Comparison of ENCODE assay signal across 1 cellular context in genomic region chr2:28751956-28752607, GRCh38.
TF ChIP-seq lines count a peak whose summit lies in the region.

No MANE protein-coding gene starts in this region.

TF ChIP-seq in HepG2, 621 proteins besides CTCF, POLR2A, EP300 and RAD21 (continued from another document and continues in another):
- TF ChIP-seq, protein P1, sequence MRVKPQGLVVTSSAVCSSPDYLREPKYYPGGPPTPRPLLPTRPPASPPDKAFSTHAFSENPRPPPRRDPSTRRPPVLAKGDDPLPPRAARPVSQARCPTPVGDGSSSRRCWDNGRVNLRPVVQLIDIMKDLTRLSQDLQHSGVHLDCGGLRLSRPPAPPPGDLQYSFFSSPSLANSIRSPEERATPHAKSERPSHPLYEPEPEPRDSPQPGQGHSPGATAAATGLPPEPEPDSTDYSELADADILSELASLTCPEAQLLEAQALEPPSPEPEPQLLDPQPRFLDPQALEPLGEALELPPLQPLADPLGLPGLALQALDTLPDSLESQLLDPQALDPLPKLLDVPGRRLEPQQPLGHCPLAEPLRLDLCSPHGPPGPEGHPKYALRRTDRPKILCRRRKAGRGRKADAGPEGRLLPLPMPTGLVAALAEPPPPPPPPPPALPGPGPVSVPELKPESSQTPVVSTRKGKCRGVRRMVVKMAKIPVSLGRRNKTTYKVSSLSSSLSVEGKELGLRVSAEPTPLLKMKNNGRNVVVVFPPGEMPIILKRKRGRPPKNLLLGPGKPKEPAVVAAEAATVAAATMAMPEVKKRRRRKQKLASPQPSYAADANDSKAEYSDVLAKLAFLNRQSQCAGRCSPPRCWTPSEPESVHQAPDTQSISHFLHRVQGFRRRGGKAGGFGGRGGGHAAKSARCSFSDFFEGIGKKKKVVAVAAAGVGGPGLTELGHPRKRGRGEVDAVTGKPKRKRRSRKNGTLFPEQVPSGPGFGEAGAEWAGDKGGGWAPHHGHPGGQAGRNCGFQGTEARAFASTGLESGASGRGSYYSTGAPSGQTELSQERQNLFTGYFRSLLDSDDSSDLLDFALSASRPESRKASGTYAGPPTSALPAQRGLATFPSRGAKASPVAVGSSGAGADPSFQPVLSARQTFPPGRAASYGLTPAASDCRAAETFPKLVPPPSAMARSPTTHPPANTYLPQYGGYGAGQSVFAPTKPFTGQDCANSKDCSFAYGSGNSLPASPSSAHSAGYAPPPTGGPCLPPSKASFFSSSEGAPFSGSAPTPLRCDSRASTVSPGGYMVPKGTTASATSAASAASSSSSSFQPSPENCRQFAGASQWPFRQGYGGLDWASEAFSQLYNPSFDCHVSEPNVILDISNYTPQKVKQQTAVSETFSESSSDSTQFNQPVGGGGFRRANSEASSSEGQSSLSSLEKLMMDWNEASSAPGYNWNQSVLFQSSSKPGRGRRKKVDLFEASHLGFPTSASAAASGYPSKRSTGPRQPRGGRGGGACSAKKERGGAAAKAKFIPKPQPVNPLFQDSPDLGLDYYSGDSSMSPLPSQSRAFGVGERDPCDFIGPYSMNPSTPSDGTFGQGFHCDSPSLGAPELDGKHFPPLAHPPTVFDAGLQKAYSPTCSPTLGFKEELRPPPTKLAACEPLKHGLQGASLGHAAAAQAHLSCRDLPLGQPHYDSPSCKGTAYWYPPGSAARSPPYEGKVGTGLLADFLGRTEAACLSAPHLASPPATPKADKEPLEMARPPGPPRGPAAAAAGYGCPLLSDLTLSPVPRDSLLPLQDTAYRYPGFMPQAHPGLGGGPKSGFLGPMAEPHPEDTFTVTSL (CRISPR knock-in tag; IDR thresholded peaks at IDR 0.05; ENCODE audit: borderline replicate concordance), result no peak
- TF ChIP-seq MAFK (conservative IDR thresholded peaks at IDR 0.05 in 1 of 2, IDR thresholded peaks at IDR 0.05 in 1 of 2; ENCODE audit: low read length in 2 of 2) (no peak), IKZF4 (CRISPR knock-in tag; IDR thresholded peaks at IDR 0.05; ENCODE audit: borderline replicate concordance, low read depth, not compliant biosample characterization) (no peak), GABPA (IDR thresholded peaks at IDR 0.05; ENCODE audit: low read depth, low read length) (no peak), GABPA (CRISPR knock-in tag; IDR thresholded peaks at IDR 0.05; ENCODE audit: low read depth) (no peak), ZNF468 (CRISPR knock-in tag; IDR thresholded peaks at IDR 0.05) (no peak), ZNF792 (CRISPR knock-in tag; IDR thresholded peaks at IDR 0.05) (no peak), FLYWCH1 (CRISPR knock-in tag; IDR thresholded peaks at IDR 0.05) (no peak), MXD4 (CRISPR knock-in tag; IDR thresholded peaks at IDR 0.05) (no peak), NFYB (CRISPR knock-in tag; IDR thresholded peaks at IDR 0.05) (no peak), ZNF782 (CRISPR knock-in tag; IDR thresholded peaks at IDR 0.05; ENCODE audit: borderline replicate concordance) (peak; percentile 26; the same call in 1 of the 2 replicates), FOXO1 (CRISPR knock-in tag; IDR thresholded peaks at IDR 0.05) (peak; percentile 15; the same call in 1 of the 2 replicates), ETV5 (CRISPR knock-in tag; IDR thresholded peaks at IDR 0.05; ENCODE audit: borderline replicate concordance) (0 out of 2 replicates have a peak, but pooled peaks have one; percentile 5), NKX3-1 (CRISPR knock-in tag; IDR thresholded peaks at IDR 0.05) (0 out of 2 replicates have a peak, but pooled peaks have one; percentile 2), PCBP2 (optimal IDR thresholded peaks at IDR 0.05; ENCODE audit: low read depth, low read length, poor library complexity, severe bottlenecking) (no peak), TEAD3 (CRISPR knock-in tag; optimal IDR thresholded peaks at IDR 0.05; ENCODE audit: borderline replicate concordance) (no peak), ZNF678 (CRISPR knock-in tag; IDR thresholded peaks at IDR 0.05) (no peak), ZNF251 (CRISPR knock-in tag; IDR thresholded peaks at IDR 0.05) (no peak), FOXM1 (CRISPR knock-in tag; IDR thresholded peaks at IDR 0.05) (no peak), ZNF644 (CRISPR knock-in tag; IDR thresholded peaks at IDR 0.05; ENCODE audit: low read depth) (no peak), CREB1 (IDR thresholded peaks at IDR 0.05) (no peak), CREB1 (CRISPR knock-in tag; IDR thresholded peaks at IDR 0.05) (no peak), PTBP1 (IDR thresholded peaks at IDR 0.05; ENCODE audit: low read depth, low read length, poor library complexity, severe bottlenecking) (no peak), HNRNPUL1 (IDR thresholded peaks at IDR 0.05; ENCODE audit: low read depth, low read length) (no peak), NFATC3 (CRISPR knock-in tag; IDR thresholded peaks at IDR 0.05) (no peak), ZNF7 (CRISPR knock-in tag; IDR thresholded peaks at IDR 0.05) (no peak), ZNF660 (CRISPR knock-in tag; IDR thresholded peaks at IDR 0.05; ENCODE audit: borderline replicate concordance, low read depth) (no peak), XBP1 (CRISPR knock-in tag; IDR thresholded peaks at IDR 0.05) (no peak), ZNF687 (CRISPR knock-in tag; IDR thresholded peaks at IDR 0.05) (peak; percentile 79), GABPB1 (CRISPR knock-in tag; IDR thresholded peaks at IDR 0.05) (peak; percentile 50; the same call in 1 of the 2 replicates), TGIF2 (CRISPR knock-in tag; IDR thresholded peaks at IDR 0.05) (peak; percentile 51; the same call in 1 of the 2 replicates), SATB2 (CRISPR knock-in tag; IDR thresholded peaks at IDR 0.05) (no peak; the same call in 1 of the 2 replicates), ZNF597 (CRISPR knock-in tag; IDR thresholded peaks at IDR 0.05) (no peak), ZC3H4 (CRISPR knock-in tag; IDR thresholded peaks at IDR 0.05; ENCODE audit: borderline replicate concordance) (no peak), NCOA2 (CRISPR knock-in tag; IDR thresholded peaks at IDR 0.05) (no peak), ZNF432 (CRISPR knock-in tag; IDR thresholded peaks at IDR 0.05; ENCODE audit: borderline replicate concordance) (no peak), SSRP1 (CRISPR knock-in tag; IDR thresholded peaks at IDR 0.05) (peak; percentile 78; the same call in 1 of the 2 replicates), ZNF607 (CRISPR knock-in tag; IDR thresholded peaks at IDR 0.05; ENCODE audit: borderline replicate concordance) (no peak)
- TF ChIP-seq, protein P2, sequence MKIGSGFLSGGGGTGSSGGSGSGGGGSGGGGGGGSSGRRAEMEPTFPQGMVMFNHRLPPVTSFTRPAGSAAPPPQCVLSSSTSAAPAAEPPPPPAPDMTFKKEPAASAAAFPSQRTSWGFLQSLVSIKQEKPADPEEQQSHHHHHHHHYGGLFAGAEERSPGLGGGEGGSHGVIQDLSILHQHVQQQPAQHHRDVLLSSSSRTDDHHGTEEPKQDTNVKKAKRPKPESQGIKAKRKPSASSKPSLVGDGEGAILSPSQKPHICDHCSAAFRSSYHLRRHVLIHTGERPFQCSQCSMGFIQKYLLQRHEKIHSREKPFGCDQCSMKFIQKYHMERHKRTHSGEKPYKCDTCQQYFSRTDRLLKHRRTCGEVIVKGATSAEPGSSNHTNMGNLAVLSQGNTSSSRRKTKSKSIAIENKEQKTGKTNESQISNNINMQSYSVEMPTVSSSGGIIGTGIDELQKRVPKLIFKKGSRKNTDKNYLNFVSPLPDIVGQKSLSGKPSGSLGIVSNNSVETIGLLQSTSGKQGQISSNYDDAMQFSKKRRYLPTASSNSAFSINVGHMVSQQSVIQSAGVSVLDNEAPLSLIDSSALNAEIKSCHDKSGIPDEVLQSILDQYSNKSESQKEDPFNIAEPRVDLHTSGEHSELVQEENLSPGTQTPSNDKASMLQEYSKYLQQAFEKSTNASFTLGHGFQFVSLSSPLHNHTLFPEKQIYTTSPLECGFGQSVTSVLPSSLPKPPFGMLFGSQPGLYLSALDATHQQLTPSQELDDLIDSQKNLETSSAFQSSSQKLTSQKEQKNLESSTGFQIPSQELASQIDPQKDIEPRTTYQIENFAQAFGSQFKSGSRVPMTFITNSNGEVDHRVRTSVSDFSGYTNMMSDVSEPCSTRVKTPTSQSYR (CRISPR knock-in tag; IDR thresholded peaks at IDR 0.05; ENCODE audit: borderline replicate concordance), result no peak
- TF ChIP-seq, protein P3, sequence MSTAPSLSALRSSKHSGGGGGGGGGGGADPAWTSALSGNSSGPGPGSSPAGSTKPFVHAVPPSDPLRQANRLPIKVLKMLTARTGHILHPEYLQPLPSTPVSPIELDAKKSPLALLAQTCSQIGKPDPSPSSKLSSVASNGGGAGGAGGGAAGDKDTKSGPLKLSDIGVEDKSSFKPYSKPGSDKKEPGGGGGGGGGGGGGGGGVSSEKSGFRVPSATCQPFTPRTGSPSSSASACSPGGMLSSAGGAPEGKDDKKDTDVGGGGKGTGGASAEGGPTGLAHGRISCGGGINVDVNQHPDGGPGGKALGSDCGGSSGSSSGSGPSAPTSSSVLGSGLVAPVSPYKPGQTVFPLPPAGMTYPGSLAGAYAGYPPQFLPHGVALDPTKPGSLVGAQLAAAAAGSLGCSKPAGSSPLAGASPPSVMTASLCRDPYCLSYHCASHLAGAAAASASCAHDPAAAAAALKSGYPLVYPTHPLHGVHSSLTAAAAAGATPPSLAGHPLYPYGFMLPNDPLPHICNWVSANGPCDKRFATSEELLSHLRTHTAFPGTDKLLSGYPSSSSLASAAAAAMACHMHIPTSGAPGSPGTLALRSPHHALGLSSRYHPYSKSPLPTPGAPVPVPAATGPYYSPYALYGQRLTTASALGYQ (CRISPR knock-in tag; IDR thresholded peaks at IDR 0.05), result no peak
- TF ChIP-seq, protein P4, sequence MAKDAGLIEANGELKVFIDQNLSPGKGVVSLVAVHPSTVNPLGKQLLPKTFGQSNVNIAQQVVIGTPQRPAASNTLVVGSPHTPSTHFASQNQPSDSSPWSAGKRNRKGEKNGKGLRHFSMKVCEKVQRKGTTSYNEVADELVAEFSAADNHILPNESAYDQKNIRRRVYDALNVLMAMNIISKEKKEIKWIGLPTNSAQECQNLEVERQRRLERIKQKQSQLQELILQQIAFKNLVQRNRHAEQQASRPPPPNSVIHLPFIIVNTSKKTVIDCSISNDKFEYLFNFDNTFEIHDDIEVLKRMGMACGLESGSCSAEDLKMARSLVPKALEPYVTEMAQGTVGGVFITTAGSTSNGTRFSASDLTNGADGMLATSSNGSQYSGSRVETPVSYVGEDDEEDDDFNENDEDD (CRISPR knock-in tag; IDR thresholded peaks at IDR 0.05; ENCODE audit: borderline replicate concordance), result no peak
- TF ChIP-seq, protein P5, sequence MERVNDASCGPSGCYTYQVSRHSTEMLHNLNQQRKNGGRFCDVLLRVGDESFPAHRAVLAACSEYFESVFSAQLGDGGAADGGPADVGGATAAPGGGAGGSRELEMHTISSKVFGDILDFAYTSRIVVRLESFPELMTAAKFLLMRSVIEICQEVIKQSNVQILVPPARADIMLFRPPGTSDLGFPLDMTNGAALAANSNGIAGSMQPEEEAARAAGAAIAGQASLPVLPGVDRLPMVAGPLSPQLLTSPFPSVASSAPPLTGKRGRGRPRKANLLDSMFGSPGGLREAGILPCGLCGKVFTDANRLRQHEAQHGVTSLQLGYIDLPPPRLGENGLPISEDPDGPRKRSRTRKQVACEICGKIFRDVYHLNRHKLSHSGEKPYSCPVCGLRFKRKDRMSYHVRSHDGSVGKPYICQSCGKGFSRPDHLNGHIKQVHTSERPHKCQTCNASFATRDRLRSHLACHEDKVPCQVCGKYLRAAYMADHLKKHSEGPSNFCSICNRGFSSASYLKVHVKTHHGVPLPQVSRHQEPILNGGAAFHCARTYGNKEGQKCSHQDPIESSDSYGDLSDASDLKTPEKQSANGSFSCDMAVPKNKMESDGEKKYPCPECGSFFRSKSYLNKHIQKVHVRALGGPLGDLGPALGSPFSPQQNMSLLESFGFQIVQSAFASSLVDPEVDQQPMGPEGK (CRISPR knock-in tag; IDR thresholded peaks at IDR 0.05), result peak; percentile 5; the same call in 1 of the 2 replicates
